Comparison of ENCODE assay signal across 8 cellular contexts in genomic region chr10:128049226-128050010, GRCh38.
DNase-seq lines count a peak whose midpoint lies in the region; ATAC-seq and TF ChIP-seq lines count a peak whose summit lies in the region.

No MANE protein-coding gene starts in this region.

- H3K27me3 ChIP-seq in tibial artery, result no peaks in the 10 kb centered on the region

- H3K4me1 Mint-ChIP-seq in activated CD4-positive, alpha-beta memory T cell treated with anti-CD3 and anti-CD28 coated beads, Interleukin-2, amount 10 ng/mL, durations not matched to agents 7 days and 5 days, result peaks cover 66% of the 10 kb centered on the region

- H3K4me1 ChIP-seq in tibial artery, result peaks cover 0 to 7% (median 3%) of the 10 kb centered on the region in 4 donors

- peaks cover 50% of the 10 kb centered on the region for H3K36me3 Mint-ChIP-seq in activated CD4-positive, alpha-beta memory T cell treated with anti-CD3 and anti-CD28 coated beads, Interleukin-2, amount 10 ng/mL, durations not matched to agents 7 days and 5 days (ENCODE audit: low read depth)

- TF ChIP-seq CTCF in tibial artery (IDR thresholded peaks at IDR 0.05), result no peak

- no peaks in the 10 kb centered on the region for H3K9me3 ChIP-seq in tibial artery

- peaks cover 0 to 13% (median 0%) of the 10 kb centered on the region in 3 donors for H3K36me3 ChIP-seq in tibial artery

- peak; percentile 45 for DNase-seq in Right ventricle myocardium inferior (ENCODE audit: missing footprints)
- DNase-seq in left ventricle myocardium superior, result no peak
- no peak for DNase-seq in activated CD4-positive, alpha-beta memory T cell treated with anti-CD3 and anti-CD28 coated beads, Interleukin-2, amount 10 ng/mL, durations not matched to agents 7 days and 5 days
- DNase-seq in islet precursor cell, result peak; percentile 94
- no peak for DNase-seq in tibial artery
- no peak for DNase-seq in cerebellar cortex (ENCODE audit: low spot score)
- no peak for DNase-seq in Ammon's horn (ENCODE audit: low spot score)

- no peak for ATAC-seq in Right ventricle myocardium inferior
- ATAC-seq in left ventricle myocardium superior, result no peak
- ATAC-seq in activated CD4-positive, CD25-positive, alpha-beta regulatory T cell treated with anti-CD3 and anti-CD28 coated beads, Interleukin-2, amount 50 U/mL, for 24 hours, result no peak

- peak overlapping the region; percentile 32 to 42 for H3K4me3 ChIP-seq in tibial artery

- H3K27ac Mint-ChIP-seq in activated CD4-positive, alpha-beta memory T cell treated with anti-CD3 and anti-CD28 coated beads, Interleukin-2, amount 10 ng/mL, durations not matched to agents 7 days and 5 days, result peak overlapping the region; percentile 100

- H3K4me3 Mint-ChIP-seq in activated CD4-positive, alpha-beta memory T cell treated with anti-CD3 and anti-CD28 coated beads, Interleukin-2, amount 10 ng/mL, durations not matched to agents 7 days and 5 days, result peak overlapping the region; percentile 93

- intact Hi-C loops in Right ventricle myocardium inferior (cut with DNase I) (no loop called here), left ventricle myocardium superior (cut with micrococcal nuclease) (no loop called here), tibial artery (cut with DNase I; ENCODE audit: low total_unique reads) (no loop called here)

- H3K9me3 Mint-ChIP-seq in activated CD4-positive, alpha-beta memory T cell treated with anti-CD3 and anti-CD28 coated beads, Interleukin-2, amount 10 ng/mL, durations not matched to agents 7 days and 5 days, result no peaks in the 10 kb centered on the region

- H3K27ac ChIP-seq in tibial artery, result peak overlapping the region; percentile 47 to 54

- H3K27me3 Mint-ChIP-seq in activated CD4-positive, alpha-beta memory T cell treated with anti-CD3 and anti-CD28 coated beads, Interleukin-2, amount 10 ng/mL, durations not matched to agents 7 days and 5 days, result no peaks in the 10 kb centered on the region

- POLR2A ChIA-PET in activated CD4-positive, alpha-beta memory T cell treated with anti-CD3 and anti-CD28 coated beads, Interleukin-2, amount 10 ng/mL, durations not matched to agents 7 days and 5 days (lab: Charles Lee), result interaction anchor here (1.0 to 4.6 kb wide), 9 partner anchors 9 to 169 kb away, joined by 3 to 167 read pairs (median 11); partner anchors contain the start of gene MKI67

- CTCF ChIA-PET in activated CD4-positive, alpha-beta memory T cell treated with anti-CD3 and anti-CD28 coated beads, Interleukin-2, amount 10 ng/mL, durations not matched to agents 7 days and 5 days (lab: Charles Lee), result interaction anchor here (1.0 to 3.3 kb wide), 9 partner anchors 8 to 102 kb away, joined by 3 to 54 read pairs (median 4); no protein-coding TSS in a partner anchor

Comparison
In these comparisons a context has a peak if more than half of its experiments do, and no peak if none do; other contexts are left out.
1. DNase-seq: peak in Right ventricle myocardium inferior (single experiment) and islet precursor cell (single experiment); none in left ventricle myocardium superior (single experiment), activated CD4-positive, alpha-beta memory T cell treated with anti-CD3 and anti-CD28 coated beads, Interleukin-2, amount 10 ng/mL, durations not matched to agents 7 days and 5 days (single experiment), tibial artery (0 of 2), cerebellar cortex (single experiment) and Ammon's horn (single experiment).